In genomic region chrX:68433981-68434299, GRCh38 we compare ENCODE assay signal across 7 cellular contexts. TPM values are rescaled to one million over a fixed set of nuclear protein-coding genes. Genes with fewer than 3 reads are reported as not detected.
DNase-seq lines count a peak whose midpoint lies in the region; ATAC-seq and TF ChIP-seq lines count a peak whose summit lies in the region.

No MANE protein-coding gene starts in this region.

- H3K27me3 ChIP-seq in adrenal gland (no peaks in the 10 kb centered on the region), kidney epithelial cell (ENCODE audit: control insufficient read depth, insufficient read depth, low read length) (no peaks in the 10 kb centered on the region), stomach smooth muscle (ENCODE audit: control insufficient read depth in 1 of 2, insufficient read depth in 2 of 2, low read length in 2 of 2) (peaks cover 0 to 8% of the 10 kb centered on the region in 2 donors)

- peaks cover 2% of the 10 kb centered on the region for H3K36me3 Mint-ChIP-seq in IgD-negative memory B cell

- H3K9me3 ChIP-seq in adrenal gland (replicated peaks in 1 of 3) = no peaks in the 10 kb centered on the region
- no peaks in the 10 kb centered on the region for H3K9me3 ChIP-seq in stomach smooth muscle (ENCODE audit: control insufficient read depth in 2 of 2, low read length in 2 of 2)

- peaks cover 30% of the 10 kb centered on the region for H3K27me3 Mint-ChIP-seq in IgD-negative memory B cell

- TF ChIP-seq CTCF in adrenal gland (IDR thresholded peaks at IDR 0.05) = no peak
- TF ChIP-seq CTCF in kidney epithelial cell (IDR thresholded peaks at IDR 0.05; ENCODE audit: insufficient read depth, low read length, poor library complexity, severe bottlenecking) = no peak

- H3K4me3 Mint-ChIP-seq in IgD-negative memory B cell = peak overlapping the region; percentile 64 to 89 (median 76)

- H3K36me3 ChIP-seq in adrenal gland (replicated peaks in 1 of 2) = no peaks in the 10 kb centered on the region
- no peaks in the 10 kb centered on the region for H3K36me3 ChIP-seq in kidney epithelial cell (ENCODE audit: control insufficient read depth, insufficient read depth, low read length)
- H3K36me3 ChIP-seq in stomach smooth muscle (ENCODE audit: control insufficient read depth in 2 of 2, insufficient read depth in 2 of 2, low read length in 2 of 2) = no peaks in the 10 kb centered on the region

- TF ChIP-seq POLR2A in adrenal gland (IDR thresholded peaks at IDR 0.05) = peak in 1 of 2 donors; percentile 1

- peak overlapping the region; percentile 72 to 76 for H3K9ac ChIP-seq in stomach smooth muscle (ENCODE audit: low read length in 2 of 2)

- WGBS in adrenal gland, 4 donors = 2 to 41% (median 17%) methylated on average over 4 to 13 of the region's 13 CpGs

- H3K4me3 ChIP-seq in adrenal gland = peak overlapping the region in 2 of 4 donors; percentile 51 to 58
- peak overlapping the region; percentile 57 for H3K4me3 ChIP-seq in kidney epithelial cell (ENCODE audit: low read depth, low read length)
- peak overlapping the region; percentile 79 to 81 for H3K4me3 ChIP-seq in stomach smooth muscle (ENCODE audit: low read length in 2 of 2)

- H3K27ac ChIP-seq in adrenal gland (peak overlapping the region in 4 of 5 donors; percentile 52 to 86 (median 72)), stomach smooth muscle (ENCODE audit: low read length) (peak overlapping the region; percentile 76)

- H3K4me1 Mint-ChIP-seq in IgD-negative memory B cell = peaks cover 0 to 2% (median 1%) of the 10 kb centered on the region in 3 donors

- H3K27ac Mint-ChIP-seq in IgD-negative memory B cell = no peak overlapping the region

- DNase-seq in adrenal gland (no peak), kidney epithelial cell (ENCODE audit: low read depth) (no peak), NCI-H2171 treated with DMSO at 0.1 percent for 48 hours (lab: John Stamatoyannopoulos, UW) (no peak)
- DNase-seq in stimulated activated CD4-positive, alpha-beta T cell treated with anti-CD3 and anti-CD28 coated beads, Interleukin-2, amount 100 ng/mL, for 48 hours = no peak

- H3K4me1 ChIP-seq in adrenal gland (replicated peaks in 1 of 2) (no peaks in the 10 kb centered on the region), stomach smooth muscle (ENCODE audit: control insufficient read depth, insufficient read depth, low read length) (peaks cover 10% of the 10 kb centered on the region)

- H3K9me3 Mint-ChIP-seq in IgD-negative memory B cell = peaks cover 0 to 2% (median 0%) of the 10 kb centered on the region in 3 donors

- intact Hi-C loops in adrenal gland (cut with DNase I) = no loop called here

- no peak for ATAC-seq in activated CD4-positive, CD25-positive, alpha-beta regulatory T cell treated with anti-CD3 and anti-CD28 coated beads, Interleukin-2, amount 50 U/mL, for 24 hours

RNA-seq across cellular contexts. Expression of gene OPHN1, which starts 0.6 kb away (rescaled TPM):
- polyA plus RNA-seq in IgD-negative memory B cell (not detected), adrenal gland (1 to 10 TPM; 1.2 to 3.0 (median 1.4) TPM)
- total RNA-seq in adrenal gland (1 to 10 TPM; 4.9 to 9.1 (median 6.1) TPM), kidney epithelial cell (3.1 and 6.9 TPM in 2 replicates)
